Comparison of ENCODE assay signal across 9 cellular contexts in genomic region chr6:122322824-122323223, GRCh38.
DNase-seq lines count a peak whose midpoint lies in the region; ATAC-seq, FAIRE-seq and TF ChIP-seq lines count a peak whose summit lies in the region.
"Had no signal": no experiment of that assay in that cellular context is flagged by ENCODE, and none has a peak within 500 bp of the region (broad histone marks: within the 10 kb centered on the region; RNA-seq: fewer than 3 reads in every experiment).

No MANE protein-coding gene starts in this region.

- H3K9ac ChIP-seq in BLaER1 = peak overlapping the region; percentile 27; the same call in 1 of the 2 replicates

- H4K20me1 ChIP-seq in BLaER1 = no peaks in the 10 kb centered on the region

- no peak for FAIRE-seq in GM12891 (lab: Jason Lieb, UNC)

- H3K4me1 ChIP-seq in BLaER1 (0 out of 2 replicates have a peak, but pooled peaks cover 5% of the 10 kb centered on the region), heart left ventricle (peaks cover 0 to 6% (median 0%) of the 10 kb centered on the region in 12 donors), thymus (ENCODE audit: control insufficient read depth, insufficient read depth, low read length) (no peaks in the 10 kb centered on the region)

- no peak for TF ChIP-seq POLR2A in heart left ventricle (IDR thresholded peaks at IDR 0.05)
- no peak for TF ChIP-seq POLR2A in GM12891 (IDR thresholded peaks at IDR 0.05; ENCODE audit: low read depth, low read length)

- TF ChIP-seq CTCF in heart left ventricle (IDR thresholded peaks at IDR 0.05) = no peak

- intact Hi-C loops in heart left ventricle (cut with DNase I) = no loop called here

- DNase-seq in T-helper 17 cell = no peak
- no peak for DNase-seq in heart left ventricle
- DNase-seq in GM12891 (ENCODE audit: insufficient read length, low spot score) = no peak
- no peak for DNase-seq in SW 1271 (lab: John Stamatoyannopoulos, UW)

- H3K27me3 ChIP-seq in BLaER1 (no peaks in the 10 kb centered on the region), heart left ventricle (no peaks in the 10 kb centered on the region), thymus (ENCODE audit: control insufficient read depth, insufficient read depth) (no peaks in the 10 kb centered on the region)

- 0 out of 2 replicates have a peak overlapping the region, but pooled peaks have one; percentile 1 for H3K27ac ChIP-seq in BLaER1
- no peak overlapping the region for H3K27ac ChIP-seq in heart left ventricle
- H3K27ac ChIP-seq in thymus (ENCODE audit: low read depth) = no peak overlapping the region

- ATAC-seq in HG02759 (IDR thresholded peaks at IDR 0.05; ENCODE audit: unreplicated experiment) (peak; percentile 59), T-helper 17 cell (no peak), heart left ventricle (no peak), HG02763 (IDR thresholded peaks at IDR 0.05; ENCODE audit: unreplicated experiment) (no peak)
- ATAC-seq: mucosa of descending colon had no signal

- H3K27me3 Mint-ChIP-seq in T-helper 17 cell = peaks cover under 1% of the 10 kb centered on the region

- H3K4me2 ChIP-seq in BLaER1 = peak overlapping the region; percentile 75

- no peaks in the 10 kb centered on the region for H3K9me3 ChIP-seq in BLaER1
- H3K9me3 ChIP-seq in T-helper 17 cell (ENCODE audit: control insufficient read depth, low read length, poor library complexity, severe bottlenecking) = no peaks in the 10 kb centered on the region
- no peaks in the 10 kb centered on the region for H3K9me3 ChIP-seq in heart left ventricle
- no peaks in the 10 kb centered on the region for H3K9me3 ChIP-seq in thymus (ENCODE audit: control insufficient read depth)
- H3K9me3 ChIP-seq: mucosa of descending colon had no signal

- H3K4me1 Mint-ChIP-seq in T-helper 17 cell = peaks cover 19% of the 10 kb centered on the region

- H3K4me3 ChIP-seq in BLaER1 (peak overlapping the region; percentile 48), heart left ventricle (peak overlapping the region in 9 of 12 donors; percentile 34 to 58 (median 49)), thymus (ENCODE audit: low read length) (peak overlapping the region; percentile 35)
- H3K4me3 ChIP-seq: mucosa of descending colon had no signal

- H3K27ac Mint-ChIP-seq in T-helper 17 cell = peak overlapping the region; percentile 88

- no peaks in the 10 kb centered on the region for H3K36me3 ChIP-seq in BLaER1
- H3K36me3 ChIP-seq in heart left ventricle = no peaks in the 10 kb centered on the region
- H3K36me3 ChIP-seq in thymus (ENCODE audit: control insufficient read depth, insufficient read depth) = no peaks in the 10 kb centered on the region

- no peaks in the 10 kb centered on the region for H3K36me3 Mint-ChIP-seq in T-helper 17 cell (ENCODE audit: low read depth)

- WGBS in heart left ventricle, 4 donors = 25 to 37% (median 28%) methylated on average over 3 of the region's 3 CpGs
- 32% methylated on average over 3 of the region's 3 CpGs for WGBS in thymus

- H3K4me3 Mint-ChIP-seq in T-helper 17 cell = peak overlapping the region; percentile 91

TF ChIP-seq in GM12891, 5 proteins besides CTCF, POLR2A, EP300 and RAD21:
- TF ChIP-seq POU2F2 (IDR thresholded peaks at IDR 0.05; ENCODE audit: low read depth, low read length) (no peak), TAF1 (IDR thresholded peaks at IDR 0.05; ENCODE audit: low read depth, low read length) (no peak), POLR2AphosphoS5 (IDR thresholded peaks at IDR 0.05; ENCODE audit: low read depth, low read length) (no peak), PAX5 (IDR thresholded peaks at IDR 0.05; ENCODE audit: insufficient read depth, low read length, severe bottlenecking) (no peak), SPI1 (IDR thresholded peaks at IDR 0.05; ENCODE audit: low read depth, low read length) (no peak)
